In genomic region chr5:115524199-115524598, GRCh38 we compare ENCODE assay signal across 22 cellular contexts.
"Had no signal": no experiment of that assay in that cellular context is flagged by ENCODE, and none has a peak within 500 bp of the region (broad histone marks: within the 10 kb centered on the region; RNA-seq: fewer than 3 reads in every experiment).

No MANE protein-coding gene starts in this region.

- ATAC-seq: left cardiac atrium; pancreas; psoas muscle; stimulated activated naive CD8-positive, alpha-beta T cell treated with anti-CD3 and anti-CD28 coated beads, Interleukin-15, Interleukin-2, amounts not matched to agents 100 U/mL and 50 U/mL, for 24 hours; upper lobe of right lung had no signal

- H3K9me3 ChIP-seq: esophagus squamous epithelium, heart right ventricle, pancreas, psoas muscle, right atrium auricular region, upper lobe of right lung had no signal

- FAIRE-seq: colon, pancreas had no signal

- H3K9me3 Mint-ChIP-seq: activated T-helper 1 cell treated with anti-CD3 and anti-CD28 coated beads, Interleukin-12 subunit alpha, Interleukin-12 subunit beta, Interleukin-2, Interleukin-4 antibody, amounts not matched to agents 30 ng/mL and 10 ng/mL and 1 ng/mL, durations not matched to agents 14 hours and 24 hours and 36 hours; brain; central memory CD8-positive, alpha-beta T cell; nephron progenitor cell had no signal

- H3K4me3 Mint-ChIP-seq: activated T-helper 1 cell treated with anti-CD3 and anti-CD28 coated beads, Interleukin-12 subunit alpha, Interleukin-12 subunit beta, Interleukin-2, Interleukin-4 antibody, amounts not matched to agents 30 ng/mL and 10 ng/mL and 1 ng/mL, durations not matched to agents 14 hours and 24 hours and 36 hours; central memory CD8-positive, alpha-beta T cell; nephron progenitor cell had no signal

- H3K27me3 ChIP-seq: esophagus squamous epithelium, heart right ventricle, pancreas, right atrium auricular region, upper lobe of right lung had no signal

- H3K4me3 ChIP-seq: esophagus squamous epithelium, heart right ventricle, pancreas, psoas muscle, right atrium auricular region, upper lobe of right lung had no signal

- H3K27ac ChIP-seq: esophagus squamous epithelium, heart right ventricle, pancreas, psoas muscle, right atrium auricular region, upper lobe of right lung had no signal

- H3K27ac Mint-ChIP-seq: nephron progenitor cell had no signal

- H3K27me3 Mint-ChIP-seq: brain; central memory CD8-positive, alpha-beta T cell had no signal

- DNase-seq: activated CD4-positive, alpha-beta T cell treated with anti-CD3 and anti-CD28 coated beads for 1 hour; activated CD8-positive, alpha-beta memory T cell treated with anti-CD3 and anti-CD28 coated beads, Interleukin-2, amount 50 U/mL, for 48 hours; activated gamma-delta T cell; activated naive CD4-positive, alpha-beta T cell treated with anti-CD3 and anti-CD28 coated beads, Interleukin-2, amount 50 U/mL, for 16 hours; aorta; esophagus squamous epithelium; heart right ventricle; islet precursor cell; left cardiac atrium; mesenchymal stem cell; nephron progenitor cell; pancreas; psoas muscle; stimulated activated CD4-positive, alpha-beta T cell treated with anti-CD3 and anti-CD28 coated beads, Interleukin-4, amount 100 ng/mL, for 4 hours; stimulated activated naive CD8-positive, alpha-beta T cell treated with anti-CD3 and anti-CD28 coated beads, Interleukin-15, Interleukin-2, amounts not matched to agents 100 U/mL and 50 U/mL, for 24 hours; T-helper 2 cell; upper lobe of right lung had no signal
